6 cellular contexts compared by ENCODE assay signal in genomic region chrY:17907351-17907750, GRCh38. TPM values are rescaled to one million over a fixed set of nuclear protein-coding genes. Genes with fewer than 3 reads are reported as not detected.
"Had no signal": no experiment of that assay in that cellular context is flagged by ENCODE, and none has a peak within 500 bp of the region (broad histone marks: within the 10 kb centered on the region; RNA-seq: fewer than 3 reads in every experiment).

No MANE protein-coding gene starts in this region.

RNA-seq across cellular contexts. Expression of gene CDY2B, which starts 27.3 kb away (rescaled TPM):
- total RNA-seq: HepG2, HT-29, HT1080, IMR-90, K562 had no signal
- polyA plus RNA-seq: HepG2, IgD-negative memory B cell, IMR-90, K562 had no signal
